ENCODE assay signal across 8 cellular contexts in genomic region chr11:75946531-75947530, GRCh38.
A peak's percentile ranks its signal among the peaks of the same experiment; 100 is the strongest.
DNase-seq lines count a peak whose midpoint lies in the region; ATAC-seq lines count a peak whose summit lies in the region.

No MANE protein-coding gene starts in this region.

- H3K27me3 ChIP-seq in muscle layer of colon (ENCODE audit: control insufficient read depth in 1 of 2, insufficient read depth in 2 of 2, low read length in 2 of 2), result no peaks in the 10 kb centered on the region

- no peaks in the 10 kb centered on the region for H3K4me1 Mint-ChIP-seq in activated T-cell treated with anti-CD3 and anti-CD28 coated beads, Interleukin-2, amount 50 U/mL, for 72 hours (ENCODE audit: low read depth)

- peaks cover 37% of the 10 kb centered on the region for H3K4me1 ChIP-seq in muscle layer of colon (ENCODE audit: insufficient read depth, low read length)

- H3K9me3 Mint-ChIP-seq in activated T-cell treated with anti-CD3 and anti-CD28 coated beads, Interleukin-2, amount 50 U/mL, for 72 hours, result no peaks in the 10 kb centered on the region

- H3K27ac ChIP-seq in muscle layer of colon (ENCODE audit: low read depth, low read length), result peak overlapping the region; percentile 51

- no peak overlapping the region for H3K27ac Mint-ChIP-seq in activated T-cell treated with anti-CD3 and anti-CD28 coated beads, Interleukin-2, amount 50 U/mL, for 72 hours

- no peaks in the 10 kb centered on the region for H3K36me3 Mint-ChIP-seq in activated T-cell treated with anti-CD3 and anti-CD28 coated beads, Interleukin-2, amount 50 U/mL, for 72 hours (ENCODE audit: insufficient read depth in 2 of 2)

- no peaks in the 10 kb centered on the region for H3K9me3 ChIP-seq in muscle layer of colon (ENCODE audit: low read length)

- no peak for ATAC-seq in activated T-cell treated with anti-CD3 and anti-CD28 coated beads, Interleukin-2, amount 50 U/mL, for 72 hours (replicated peaks in 1 of 2)
- no peak for ATAC-seq in GM18870 (IDR thresholded peaks at IDR 0.05; ENCODE audit: unreplicated experiment)

- H3K27me3 Mint-ChIP-seq in activated T-cell treated with anti-CD3 and anti-CD28 coated beads, Interleukin-2, amount 50 U/mL, for 72 hours (ENCODE audit: low read depth), result no peaks in the 10 kb centered on the region

- no peaks in the 10 kb centered on the region for H3K36me3 ChIP-seq in muscle layer of colon (ENCODE audit: insufficient read depth, low read length)

- H3K4me3 ChIP-seq in muscle layer of colon (ENCODE audit: low read depth in 1 of 2, low read length in 2 of 2), result no peak overlapping the region

- no peak overlapping the region for H3K9ac ChIP-seq in muscle layer of colon (ENCODE audit: low read length)

- no peak overlapping the region for H3K4me3 Mint-ChIP-seq in activated T-cell treated with anti-CD3 and anti-CD28 coated beads, Interleukin-2, amount 50 U/mL, for 72 hours

- DNase-seq in Daoy (ENCODE audit: low read depth) (peak; percentile 83), NAMALWA (ENCODE audit: low spot score) (peak; percentile 13), brain pericyte (ENCODE audit: low read depth, low spot score) (peak; percentile 57), hepatic stellate cell (ENCODE audit: low spot score) (no peak), cerebellar nuclear complex (lab: John Stamatoyannopoulos, UW) (no peak)
- no peak for DNase-seq in activated T-cell treated with anti-CD3 and anti-CD28 coated beads, Interleukin-2, amount 50 U/mL, for 72 hours

Comparison
In these comparisons a context has a peak if more than half of its experiments do, and no peak if none do; other contexts are left out.
1. DNase-seq: peak in Daoy (single experiment), NAMALWA (single experiment) and brain pericyte (single experiment); none in activated T-cell treated with anti-CD3 and anti-CD28 coated beads, Interleukin-2, amount 50 U/mL, for 72 hours (0 of 2), hepatic stellate cell (single experiment) and cerebellar nuclear complex (0 of 2).